Comparison of ENCODE assay signal across 12 cellular contexts in genomic region chr22:36395922-36396321, GRCh38. TPM values are rescaled to one million over a fixed set of nuclear protein-coding genes. Genes with fewer than 3 reads are reported as not detected.
A peak's percentile ranks its signal among the peaks of the same experiment; 100 is the strongest.
DNase-seq lines count a peak whose midpoint lies in the region; ATAC-seq, FAIRE-seq and TF ChIP-seq lines count a peak whose summit lies in the region.
"Had no signal": no experiment of that assay in that cellular context is flagged by ENCODE, and none has a peak within 500 bp of the region (broad histone marks: within the 10 kb centered on the region; RNA-seq: fewer than 3 reads in every experiment).

No MANE protein-coding gene starts in this region.

- H3K9me1 ChIP-seq in IMR-90 (ENCODE audit: insufficient read depth, low read length) (peaks cover 29% of the 10 kb centered on the region), K562 (ENCODE audit: control insufficient read depth, insufficient read depth, low read length) (no peaks in the 10 kb centered on the region)

- TF ChIP-seq CTCF in IMR-90 (conservative IDR thresholded peaks at IDR 0.05; ENCODE audit: low read depth, low read length) (no peak), K562 (IDR thresholded peaks at IDR 0.05 in 2 of 3, conservative IDR thresholded peaks at IDR 0.05 in 1 of 3; ENCODE audit: insufficient read depth in 2 of 3, low read depth in 1 of 3, low read length in 3 of 3) (no peak), HepG2 (CRISPR knock-in tag; IDR thresholded peaks at IDR 0.05) (no peak)

- in situ Hi-C loops in IMR-90 (cut with MboI; ENCODE audit: low sequenced_read_pairs) (no loop called here), K562 (cut with MboI) (no loop called here), HepG2 (cut with HindIII; ENCODE audit: extremely low pct_ligation_motif_present, low pct_unique_long_range_greater_than_20kb) (no loop called here)

- POLR2A ChIA-PET in IMR-90 (lab: Charles Lee; ENCODE audit: unreplicated experiment): no interaction called here
- POLR2A ChIA-PET in K562 (lab: Yijun Ruan, JAX): no interaction called here
- POLR2A ChIA-PET in HepG2 (lab: Yijun Ruan, JAX): interaction anchor here (0.7 to 4.2 kb wide), 5 partner anchors 8 to 56 kb away, joined by 3 to 26 read pairs (median 8); partner anchors contain the start of gene MYH9

- peaks cover 30 to 44% of the 10 kb centered on the region in 2 experiments for H3K79me1 ChIP-seq in IMR-90 (ENCODE audit: low read depth in 1 of 2, low read length in 2 of 2)

- H3K23ac ChIP-seq in IMR-90 (ENCODE audit: low read depth, low read length): no peak overlapping the region

- peak overlapping the region; percentile 91; the same call in 1 of the 3 replicates for H2BK15ac ChIP-seq in IMR-90 (ENCODE audit: low read depth, low read length)

- peak overlapping the region; percentile 86 for H3K4me2 ChIP-seq in BLaER1
- H3K4me2 ChIP-seq in IMR-90 (ENCODE audit: low read depth, low read length): no peak overlapping the region
- no peak overlapping the region for H3K4me2 ChIP-seq in K562 (ENCODE audit: insufficient read depth, low read length)
- H3K4me2 ChIP-seq in HepG2 (ENCODE audit: low read depth, low read length): peak overlapping the region; percentile 63

- ATAC-seq in IMR-90 (ENCODE audit: low read depth) (peak; percentile 46), K562 (no peak), HepG2 (peak; percentile 32; the same call in 2 of the 3 replicates), HG02884 (IDR thresholded peaks at IDR 0.05; ENCODE audit: unreplicated experiment) (no peak), GM19452 (IDR thresholded peaks at IDR 0.05; ENCODE audit: unreplicated experiment) (no peak)
- ATAC-seq: Panc1 had no signal

- H3K36me3 ChIP-seq in BLaER1 (no peaks in the 10 kb centered on the region), IMR-90 (ENCODE audit: control insufficient read depth, insufficient read depth, low read length) (no peaks in the 10 kb centered on the region), K562 (ENCODE audit: control insufficient read depth, insufficient read depth, low read length) (no peaks in the 10 kb centered on the region), HepG2 (replicated peaks in 1 of 2; ENCODE audit: control insufficient read depth in 1 of 2, insufficient read depth in 2 of 2, low read length in 2 of 2) (no peaks in the 10 kb centered on the region)
- H3K36me3 ChIP-seq in effector memory CD4-positive, alpha-beta T cell (ENCODE audit: control insufficient read depth, insufficient read depth, low read length): no peaks in the 10 kb centered on the region

- H4K8ac ChIP-seq in IMR-90 (ENCODE audit: low read depth in 2 of 2, low read length in 2 of 2): peak overlapping the region in 1 of 2 experiments; percentile 49; a peak in 2 of 4 replicates

- no TSS peak for BruUV-seq in IMR-90 (replicated peaks; lab: Mats Ljungman, UMichigan)
- no TSS peak for BruUV-seq in K562 (replicated peaks; lab: Mats Ljungman, UMichigan)
- BruUV-seq in HepG2 (replicated peaks; lab: Mats Ljungman, UMichigan): no TSS peak

- CTCF ChIA-PET in IMR-90 (lab: Yijun Ruan, JAX): no interaction called here
- CTCF ChIA-PET in K562 (lab: Yijun Ruan, JAX; ENCODE audit: low intra/inter-chr PET ratio): no interaction called here
- CTCF ChIA-PET in HepG2 (lab: Yijun Ruan, JAX; ENCODE audit: low intra/inter-chr PET ratio, low total read pairs): no interaction called here

- peak overlapping the region; percentile 28; the same call in 1 of the 2 replicates for H3K9ac ChIP-seq in BLaER1
- no peak overlapping the region for H3K9ac ChIP-seq in IMR-90 (ENCODE audit: low read depth, low read length)
- H3K9ac ChIP-seq in K562 (ENCODE audit: insufficient read depth in 1 of 2, low read depth in 2 of 2, low read length in 2 of 2): no peak overlapping the region
- peak overlapping the region; percentile 17; the same call in 1 of the 2 replicates for H3K9ac ChIP-seq in HepG2 (ENCODE audit: insufficient read depth, low read depth, low read length)

- intact Hi-C loops in IMR-90 (cut with micrococcal nuclease): no loop called here
- intact Hi-C loops in K562 (cut with micrococcal nuclease): no loop called here
- intact Hi-C loops in HepG2 (cut with micrococcal nuclease; ENCODE audit: unreplicated experiment): no loop called here

- H3K27me3 ChIP-seq in BLaER1 (no peaks in the 10 kb centered on the region), IMR-90 (ENCODE audit: control insufficient read depth, insufficient read depth, low read length) (no peaks in the 10 kb centered on the region), K562 (ENCODE audit: control insufficient read depth in 2 of 2, insufficient read depth in 2 of 2, low read length in 2 of 2) (no peaks in the 10 kb centered on the region), HepG2 (ENCODE audit: control insufficient read depth in 1 of 2, insufficient read depth in 2 of 2, low read length in 2 of 2) (no peaks in the 10 kb centered on the region)
- no peaks in the 10 kb centered on the region for H3K27me3 ChIP-seq in effector memory CD4-positive, alpha-beta T cell (replicated peaks; ENCODE audit: control insufficient read depth, insufficient read depth, low read length, poor library complexity, severe bottlenecking)
- H3K27me3 ChIP-seq: sigmoid colon had no signal

- FAIRE-seq in K562 (lab: Jason Lieb, UNC) (peak; percentile 11), HepG2 (lab: Jason Lieb, UNC) (no peak)

- H3K18ac ChIP-seq in IMR-90 (ENCODE audit: low read depth, low read length): peak overlapping the region; percentile 4; the same call in 1 of the 2 replicates

- peak; percentile 81 for DNase-seq in IMR-90
- no peak for DNase-seq in K562 (ENCODE audit: extremely low read depth in 1 of 4, low spot score in 3 of 4)
- DNase-seq in HepG2 (ENCODE audit: low spot score): peak; percentile 34
- no peak for DNase-seq in effector memory CD4-positive, alpha-beta T cell
- no peak for DNase-seq in activated CD4-positive, CD25-positive, alpha-beta regulatory T cell (lab: John Stamatoyannopoulos, UW)
- DNase-seq: activated CD4-positive, alpha-beta T cell treated with anti-CD3 and anti-CD28 coated beads, Interleukin-2, amount 10 ng/mL, durations not matched to agents 7 days and 5 days; amniotic stem cell; sigmoid colon had no signal

- H4K20me1 ChIP-seq in BLaER1: no peaks in the 10 kb centered on the region
- no peaks in the 10 kb centered on the region for H4K20me1 ChIP-seq in IMR-90 (ENCODE audit: insufficient read depth, low read length)
- no peaks in the 10 kb centered on the region for H4K20me1 ChIP-seq in K562 (replicated peaks; ENCODE audit: control insufficient read depth, insufficient read depth, low read length)
- no peaks in the 10 kb centered on the region for H4K20me1 ChIP-seq in HepG2 (ENCODE audit: insufficient read depth, low read length)

- no peak overlapping the region for H3K56ac ChIP-seq in IMR-90 (ENCODE audit: extremely low read depth, insufficient read depth, low read length)

- H2AFZ ChIP-seq in IMR-90 (replicated peaks; ENCODE audit: low read length, poor library complexity): no peak overlapping the region
- no peak overlapping the region for H2AFZ ChIP-seq in K562 (ENCODE audit: low read depth, low read length)
- H2AFZ ChIP-seq in HepG2 (ENCODE audit: low read length): no peak overlapping the region

- H2AK5ac ChIP-seq in IMR-90 (ENCODE audit: low read depth, low read length): peak overlapping the region; percentile 41

- peaks cover 76% of the 10 kb centered on the region for H3K4me1 ChIP-seq in BLaER1
- H3K4me1 ChIP-seq in IMR-90 (ENCODE audit: control insufficient read depth, insufficient read depth, low read length): peaks cover 23% of the 10 kb centered on the region
- peaks cover 15 to 24% of the 10 kb centered on the region in 2 experiments for H3K4me1 ChIP-seq in K562 (replicated peaks in 1 of 2; ENCODE audit: control insufficient read depth in 2 of 2, insufficient read depth in 2 of 2, low read length in 2 of 2)
- peaks cover 55% of the 10 kb centered on the region for H3K4me1 ChIP-seq in HepG2 (ENCODE audit: insufficient read depth, low read length)
- H3K4me1 ChIP-seq in effector memory CD4-positive, alpha-beta T cell (ENCODE audit: control insufficient read depth, insufficient read depth, low read length, poor library complexity, severe bottlenecking): peaks cover 9% of the 10 kb centered on the region

- H3K27ac ChIP-seq in BLaER1 (peak overlapping the region; percentile 63), IMR-90 (ENCODE audit: insufficient read depth, low read length) (peak overlapping the region; percentile 4; the same call in 1 of the 2 replicates), K562 (ENCODE audit: extremely low read depth, low read depth, low read length) (no peak overlapping the region), HepG2 (ENCODE audit: extremely low read length, insufficient read depth, low read length) (peak overlapping the region; percentile 38)
- H3K27ac ChIP-seq in effector memory CD4-positive, alpha-beta T cell (ENCODE audit: insufficient read depth, low read length, poor library complexity, severe bottlenecking): no peak overlapping the region
- H3K27ac ChIP-seq: sigmoid colon had no signal

- peak overlapping the region; percentile 66 for H2BK5ac ChIP-seq in IMR-90 (ENCODE audit: low read depth, low read length, poor library complexity, severe bottlenecking)

- H3K4ac ChIP-seq in IMR-90 (ENCODE audit: low read depth, low read length): peak overlapping the region; percentile 73

- peak; percentile 35; the same call in 1 of the 2 replicates for TF ChIP-seq EP300 in K562 (IDR thresholded peaks at IDR 0.05; ENCODE audit: low read length)
- TF ChIP-seq EP300 in HepG2 (IDR thresholded peaks at IDR 0.05; ENCODE audit: low read depth in 2 of 2, low read length in 2 of 2): no peak
- no peak for TF ChIP-seq EP300 in HepG2 (CRISPR knock-in tag; IDR thresholded peaks at IDR 0.05; ENCODE audit: borderline replicate concordance)

- peak overlapping the region; percentile 94 for H2BK20ac ChIP-seq in IMR-90 (ENCODE audit: low read depth, low read length)

- H2BK120ac ChIP-seq in IMR-90 (ENCODE audit: low read depth, low read length): peak overlapping the region; percentile 93

- H3K4me3 ChIP-seq in BLaER1 (no peak overlapping the region), IMR-90 (ENCODE audit: insufficient read depth, low read depth, low read length) (no peak overlapping the region), K562 (no peak overlapping the region), HepG2 (replicated peaks in 1 of 3; ENCODE audit: insufficient read depth in 1 of 3, low read depth in 2 of 3, low read length in 3 of 3) (peak overlapping the region in 1 of 3 experiments; percentile 29; a peak in 2 of 6 replicates)
- H3K4me3 ChIP-seq in effector memory CD4-positive, alpha-beta T cell (ENCODE audit: insufficient read depth, low read depth, low read length, poor library complexity, severe bottlenecking): no peak overlapping the region
- H3K4me3 ChIP-seq: sigmoid colon had no signal

- peak overlapping the region; percentile 70 for H2AK9ac ChIP-seq in IMR-90 (replicated peaks; ENCODE audit: low read depth, low read length, poor library complexity)

- peak overlapping the region; percentile 86 for H4K91ac ChIP-seq in IMR-90 (ENCODE audit: insufficient read depth, low read depth, low read length)

- dilution Hi-C loops in IMR-90 (cut with HindIII; ENCODE audit: low sequenced_read_pairs, unreplicated experiment): no loop called here

- no peak for TF ChIP-seq RAD21 in IMR-90 (IDR thresholded peaks at IDR 0.05; ENCODE audit: low read length)
- no peak for TF ChIP-seq RAD21 in K562 (CRISPR knock-in tag; conservative IDR thresholded peaks at IDR 0.05 in 1 of 2, IDR thresholded peaks at IDR 0.05 in 1 of 2)
- no peak for TF ChIP-seq RAD21 in HepG2 (CRISPR knock-in tag; IDR thresholded peaks at IDR 0.05)

- peak overlapping the region; percentile 57; the same call in 1 of the 2 replicates for H4K5ac ChIP-seq in IMR-90 (ENCODE audit: low read depth, low read length)

- H3K79me2 ChIP-seq in K562 (ENCODE audit: control insufficient read depth, insufficient read depth, low read length) (no peaks in the 10 kb centered on the region), HepG2 (ENCODE audit: insufficient read depth, low read length) (no peaks in the 10 kb centered on the region)

- H3K9me3 ChIP-seq in BLaER1 (no peaks in the 10 kb centered on the region), IMR-90 (ENCODE audit: control insufficient read depth, insufficient read depth, low read length) (no peaks in the 10 kb centered on the region), K562 (replicated peaks; ENCODE audit: control insufficient read depth, insufficient read depth, low read depth, low read length) (no peaks in the 10 kb centered on the region), HepG2 (ENCODE audit: low read length) (no peaks in the 10 kb centered on the region)
- H3K9me3 ChIP-seq in effector memory CD4-positive, alpha-beta T cell (ENCODE audit: control insufficient read depth, low read length): no peaks in the 10 kb centered on the region
- H3K9me3 ChIP-seq: sigmoid colon had no signal

- TF ChIP-seq POLR2A in IMR-90 (IDR thresholded peaks at IDR 0.05; ENCODE audit: low read depth, low read length): no peak
- TF ChIP-seq POLR2A in K562 (conservative IDR thresholded peaks at IDR 0.05): no peak
- no peak for TF ChIP-seq POLR2A in HepG2 (IDR thresholded peaks at IDR 0.05; ENCODE audit: insufficient read depth in 1 of 2, low read depth in 2 of 2, low read length in 2 of 2)

- WGBS in IMR-90 (ENCODE audit: extremely low coverage in 2 of 2, insufficient read length in 1 of 2), 2 experiments: 80% methylated on average over 1 of the region's 2 CpGs; no CpG with 5 or more reads in 1 of the 2 experiments
- 19% methylated on average over 2 of the region's 2 CpGs for WGBS in K562 (ENCODE audit: insufficient coverage, low coverage, missing lambda C conversion rate)
- 41% methylated on average over 2 of the region's 2 CpGs for WGBS in HepG2 (ENCODE audit: low lambda C conversion rate)

- H3K14ac ChIP-seq in IMR-90 (replicated peaks; ENCODE audit: low read depth, low read length): peak overlapping the region; percentile 34

RNA-seq across cellular contexts. Expression of gene MYH9, which starts 8.2 kb away (rescaled TPM):
- 554 and 783 TPM in 2 replicates for total RNA-seq in IMR-90 (2012; rRNA removed)
- polyA plus RNA-seq in IMR-90 (2012; rRNA removed): 475 and 507 TPM in 2 replicates
- polyA plus RNA-seq in IMR-90 (2012; cell fraction: cytosol; rRNA removed): 197 and 382 TPM in 2 replicates
- 449 and 493 TPM in 2 replicates for polyA plus RNA-seq in IMR-90 (2012; cell fraction: nucleus; rRNA removed; ENCODE audit: low replicate concordance)
- total RNA-seq in K562 (2011; cell fraction: chromatin; rRNA removed; ENCODE audit: low replicate concordance): 136 and 261 TPM in 2 replicates
- total RNA-seq in K562 (2011; cell fraction: nucleolus; rRNA removed): 51.3 and 57.4 TPM in 2 replicates
- total RNA-seq in K562 (2011; cell fraction: nucleoplasm; rRNA removed): 65.9 and 76.0 TPM in 2 replicates
- total RNA-seq in K562 (2014; rRNA removed): 60.1 and 60.4 TPM in 2 replicates
- total RNA-seq in K562 (2014; rRNA removed; fragmentation: Illumina TruSeq; extraction: Trizol): 24.6 and 33.6 TPM in 2 replicates
- total RNA-seq in K562 (2015; rRNA removed; fragmentation: Illumina TruSeq; extraction: Trizol): 24.1 and 30.5 TPM in 2 replicates
- 94.6 and 111 TPM in 2 replicates for total RNA-seq in K562 (2021)
- polyA plus RNA-seq in K562 (2011; rRNA removed): 24.1 and 34.2 TPM in 2 replicates
- 10.2 and 12.5 TPM in 2 replicates for polyA plus RNA-seq in K562 (2011; cell fraction: cytosol; rRNA removed)
- polyA plus RNA-seq in K562 (2011; cell fraction: nucleus; rRNA removed): 32.6 and 34.6 TPM in 2 replicates
- 54.3 and 92.2 TPM in 2 replicates for polyA plus RNA-seq in K562 (2012)
- 31.3 and 44.5 TPM in 2 replicates for polyA plus RNA-seq in K562 (2014; fragmentation: Illumina TruSeq; extraction: Trizol)
- polyA plus RNA-seq in K562 (2014; fragmentation: Nextera tagmentation; extraction: Ambion mirVana): 1 to 10 TPM in 1 of 2 experiments, under 1 TPM in 1; 0.71 to 1.3 TPM
- 34.2 and 37.4 TPM in 2 replicates for polyA plus RNA-seq in K562 (2014; rRNA removed)
- 90.2 and 122 TPM in 2 replicates for polyA minus RNA-seq in K562 (2011; rRNA and poly(A)+ RNA removed)
- polyA minus RNA-seq in K562 (2011; cell fraction: cytosol; rRNA and poly(A)+ RNA removed): 59.8 and 63.1 TPM in 2 replicates
- 20.6 and 41.5 TPM in 2 replicates for polyA minus RNA-seq in K562 (2011; cell fraction: nucleus; rRNA and poly(A)+ RNA removed)
- total RNA-seq in HepG2 (2016; rRNA removed; fragmentation: Illumina TruSeq; extraction: Trizol): 98.5 and 125 TPM in 2 replicates
- 28.5 and 28.7 TPM in 2 replicates for total RNA-seq in HepG2 (2016; cell fraction: cytosol; rRNA removed; fragmentation: Illumina TruSeq; extraction: Trizol; ENCODE audit: low read depth)
- 92.9 and 102 TPM in 2 replicates for total RNA-seq in HepG2 (2016; cell fraction: insoluble cytoplasmic fraction; rRNA removed; fragmentation: Illumina TruSeq; extraction: Trizol)
- 39.3 and 47.1 TPM in 2 replicates for total RNA-seq in HepG2 (2016; cell fraction: membrane; rRNA removed; fragmentation: Illumina TruSeq; extraction: Trizol)
- 73.0 and 81.6 TPM in 2 replicates for total RNA-seq in HepG2 (2016; cell fraction: nucleus; rRNA removed; fragmentation: Illumina TruSeq; extraction: Trizol)
- polyA plus RNA-seq in HepG2 (2011; rRNA removed): 50.7 and 60.6 TPM in 2 replicates
- 31.6 and 39.3 TPM in 2 replicates for polyA plus RNA-seq in HepG2 (2011; cell fraction: cytosol; rRNA removed)
- 68.4 and 91.3 TPM in 2 replicates for polyA plus RNA-seq in HepG2 (2011; cell fraction: nucleus; rRNA removed)
- polyA plus RNA-seq in HepG2 (2012): 88.3 and 93.4 TPM in 2 replicates
- polyA plus RNA-seq in HepG2 (2016; cell fraction: cytosol; fragmentation: Illumina TruSeq; extraction: Trizol; ENCODE audit: low read depth): 3.6 and 4.2 TPM in 2 replicates
- 72.0 and 110 TPM in 2 replicates for polyA plus RNA-seq in HepG2 (2016; cell fraction: insoluble cytoplasmic fraction; fragmentation: Illumina TruSeq; extraction: Trizol; ENCODE audit: low read depth)
- 8.1 and 11.6 TPM in 2 replicates for polyA plus RNA-seq in HepG2 (2016; cell fraction: membrane; fragmentation: Illumina TruSeq; extraction: Trizol; ENCODE audit: low read depth)
- polyA plus RNA-seq in HepG2 (2016; cell fraction: nucleus; fragmentation: Illumina TruSeq; extraction: Trizol; ENCODE audit: insufficient read depth, low read depth): 106 and 113 TPM in 2 replicates
- 124 and 180 TPM in 2 replicates for polyA minus RNA-seq in HepG2 (2011; rRNA and poly(A)+ RNA removed; ENCODE audit: low replicate concordance)
- polyA minus RNA-seq in HepG2 (2011; cell fraction: cytosol; rRNA and poly(A)+ RNA removed): 125 and 176 TPM in 2 replicates
- 61.9 and 97.5 TPM in 2 replicates for polyA minus RNA-seq in HepG2 (2011; cell fraction: nucleus; rRNA and poly(A)+ RNA removed)

Comparison
In these comparisons a context has a peak if more than half of its experiments do, and no peak if none do; other contexts are left out.
1. H3K27ac ChIP-seq: peak in BLaER1 (single experiment), IMR-90 (single experiment) and HepG2 (single experiment); none in K562 (single experiment) and effector memory CD4-positive, alpha-beta T cell (single experiment).
2. H3K4me2 ChIP-seq: peak in BLaER1 (single experiment) and HepG2 (single experiment); none in IMR-90 (single experiment) and K562 (single experiment).
3. H3K9ac ChIP-seq: peak in BLaER1 (single experiment) and HepG2 (single experiment); none in IMR-90 (single experiment) and K562 (0 of 2).
4. ATAC-seq: peak in IMR-90 (single experiment) and HepG2 (single experiment); none in K562 (single experiment), HG02884 (single experiment) and GM19452 (single experiment).
5. DNase-seq: peak in IMR-90 (single experiment) and HepG2 (single experiment); none in K562 (0 of 4), effector memory CD4-positive, alpha-beta T cell (0 of 3) and activated CD4-positive, CD25-positive, alpha-beta regulatory T cell (0 of 4).